Comparison of ENCODE assay signal across 7 cellular contexts in the genomic region with DNA sequence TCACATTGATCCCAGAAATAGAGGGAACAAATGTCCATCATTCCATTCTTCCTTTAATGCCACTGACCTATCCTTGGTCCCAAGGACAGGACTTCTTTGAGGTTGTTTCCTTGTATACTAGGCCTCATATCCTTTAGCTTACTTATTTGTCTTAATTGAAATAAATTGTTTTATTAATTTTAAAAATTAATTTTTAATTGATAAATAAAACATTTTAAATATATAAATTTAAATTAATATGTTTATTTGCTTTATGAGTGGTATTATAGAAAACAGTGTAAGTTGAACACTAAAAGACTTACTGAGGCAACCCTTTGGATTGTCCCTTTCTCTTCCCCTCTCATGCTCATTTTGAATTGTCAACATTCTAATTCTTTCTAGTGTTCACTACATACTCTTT.
"Had no signal": no experiment of that assay in that cellular context is flagged by ENCODE, and none has a peak within 500 bp of the region (broad histone marks: within the 10 kb centered on the region; RNA-seq: fewer than 3 reads in every experiment).

No MANE protein-coding gene starts in this region.

- H3K4me3 ChIP-seq: GM12878 had no signal

- FAIRE-seq: GM12878, GM12891, GM12892, GM18507, GM19239 had no signal

- ATAC-seq: GM12878 had no signal

- DNase-seq: GDM1, GF-D8 had no signal
